Comparison of ENCODE assay signal across 34 cellular contexts in the genomic region with DNA sequence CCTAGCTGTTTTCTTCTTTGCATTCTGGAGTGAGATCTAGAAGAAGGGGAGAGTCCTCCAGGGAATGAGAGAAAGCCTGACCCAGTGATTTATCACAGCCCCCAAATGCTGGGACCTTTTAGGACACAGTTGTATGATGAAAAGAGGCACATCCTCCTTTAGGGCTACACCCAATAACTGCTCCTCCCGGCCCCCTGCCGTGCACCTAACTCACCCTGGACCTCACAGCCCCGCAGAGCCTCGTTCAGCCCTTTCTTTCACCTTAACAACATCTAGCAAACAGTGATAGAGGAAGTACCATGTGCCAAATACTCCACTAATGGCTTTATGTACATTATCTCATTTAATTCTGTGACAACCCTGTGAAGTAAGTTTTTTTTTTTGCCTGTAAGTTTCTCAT.
"Had no signal": no experiment of that assay in that cellular context is flagged by ENCODE, and none has a peak within 500 bp of the region (broad histone marks: within the 10 kb centered on the region; RNA-seq: fewer than 3 reads in every experiment).

No MANE protein-coding gene starts in this region.

- H3K9me3 ChIP-seq: MG63 had no signal

- H3K27me3 ChIP-seq: MG63 had no signal

- DNase-seq: Karpas-422, Kasumi-1, MG63, MM.1S, MV-4-11, NCI-H1048, NCI-H1092, NCI-H1092 treated with DMSO at 0.1 percent for 48 hours, NCI-H1105, NCI-H1105 treated with DMSO at 0.1 percent for 48 hours, NCI-H1417, NCI-H1417 treated with DMSO at 0.1 percent for 48 hours, NCI-H1436, NCI-H1436 treated with DMSO at 0.1 percent for 48 hours, NCI-H146, NCI-H1694, NCI-H1694 treated with DMSO at 0.1 percent for 48 hours, NCI-H187, NCI-H187 treated with DMSO at 0.1 percent for 48 hours, NCI-H1930, NCI-H2029, NCI-H2029 treated with DMSO at 0.1 percent for 48 hours, NCI-H2081, NCI-H2081 treated with DMSO at 0.1 percent for 48 hours, NCI-H2107, NCI-H2171, NCI-H2171 treated with DMSO at 0.1 percent for 48 hours, NCI-H226, NCI-H345, NCI-H446, NCI-H446 treated with DMSO at 0.1 percent for 48 hours, NCI-H510A, NCI-H510A treated with DMSO at 0.1 percent for 48 hours, NCI-H524 had no signal

- H3K36me3 ChIP-seq: MG63 had no signal

- H3K4me3 ChIP-seq: MG63 had no signal
